In genomic region chr5:150448960-150449490, GRCh38 we compare ENCODE assay signal across 8 cellular contexts. TPM values are rescaled to one million over a fixed set of nuclear protein-coding genes. Genes with fewer than 3 reads are reported as not detected.
DNase-seq lines count a peak whose midpoint lies in the region; ATAC-seq, FAIRE-seq and TF ChIP-seq lines count a peak whose summit lies in the region.

No MANE protein-coding gene starts in this region.

- H4K20me1 ChIP-seq in astrocyte (ENCODE audit: insufficient read depth, low read length), result peaks cover 51% of the 10 kb centered on the region

- H3K4me2 ChIP-seq in A549, result peak overlapping the region; percentile 98
- H3K4me2 ChIP-seq in astrocyte (ENCODE audit: low read length), result peak overlapping the region; percentile 90

- no peak for FAIRE-seq in A549 (lab: Jason Lieb, UNC)
- FAIRE-seq in astrocyte (lab: Jason Lieb, UNC), result no peak

- peak overlapping the region; percentile 98 for H3K9ac ChIP-seq in astrocyte (ENCODE audit: low read length)

- H3K79me2 ChIP-seq in astrocyte (ENCODE audit: insufficient read depth, low read length), result peaks cover 49% of the 10 kb centered on the region

- peak overlapping the region; percentile 92 for H2AFZ ChIP-seq in astrocyte (ENCODE audit: low read depth, low read length)

- TF ChIP-seq CTCF in A549 (IDR thresholded peaks at IDR 0.05) (no peak), astrocyte (IDR thresholded peaks at IDR 0.05; ENCODE audit: insufficient read depth, low read depth, low read length) (no peak), kidney epithelial cell (IDR thresholded peaks at IDR 0.05; ENCODE audit: insufficient read depth, low read length, poor library complexity, severe bottlenecking) (no peak), suprapubic skin (IDR thresholded peaks at IDR 0.05) (no peak)

- DNase-seq in A549 (ENCODE audit: low read depth in 1 of 2, low spot score in 1 of 2), result no peak
- DNase-seq in astrocyte (ENCODE audit: low read depth), result no peak
- no peak for DNase-seq in kidney epithelial cell (ENCODE audit: low read depth)
- DNase-seq in suprapubic skin (ENCODE audit: low spot score in 2 of 2), result no peak
- no peak for DNase-seq in DMS79 (lab: John Stamatoyannopoulos, UW)
- no peak for DNase-seq in GOT3 (lab: John Stamatoyannopoulos, UW)
- DNase-seq in sciatic nerve (ENCODE audit: low spot score), result no peak

- H3K27me3 ChIP-seq in astrocyte (ENCODE audit: insufficient read depth, low read length), result no peaks in the 10 kb centered on the region
- H3K27me3 ChIP-seq in kidney epithelial cell (ENCODE audit: control insufficient read depth, insufficient read depth, low read length), result no peaks in the 10 kb centered on the region
- no peaks in the 10 kb centered on the region for H3K27me3 ChIP-seq in suprapubic skin

- TF ChIP-seq RAD21 in A549 (conservative IDR thresholded peaks at IDR 0.05 in 1 of 2, IDR thresholded peaks at IDR 0.05 in 1 of 2), result no peak

- H3K27ac ChIP-seq in A549 (peak overlapping the region; percentile 96), astrocyte (ENCODE audit: low read depth, low read length) (peak overlapping the region; percentile 99), suprapubic skin (peak overlapping the region; percentile 97)

- TF ChIP-seq POLR2A in A549 (IDR thresholded peaks at IDR 0.05; ENCODE audit: low read length), result no peak
- no peak for TF ChIP-seq POLR2A in suprapubic skin (IDR thresholded peaks at IDR 0.05)

- ATAC-seq in A549 (peak in 1 of 2 experiments; percentile 70; a peak in 4 of 6 replicates), HG03439 (IDR thresholded peaks at IDR 0.05; ENCODE audit: unreplicated experiment) (peak; percentile 7), sciatic nerve (no peak)

- H3K36me3 Mint-ChIP-seq in astrocyte (ENCODE audit: low read depth, unreplicated experiment), result peaks cover 31% of the 10 kb centered on the region

- peak overlapping the region; percentile 78 for H3K4me3 ChIP-seq in A549
- peak overlapping the region; percentile 90 for H3K4me3 ChIP-seq in astrocyte (ENCODE audit: insufficient read depth, low read depth, low read length)
- H3K4me3 ChIP-seq in kidney epithelial cell (ENCODE audit: low read depth, low read length), result peak overlapping the region; percentile 81
- H3K4me3 ChIP-seq in suprapubic skin, result peak overlapping the region; percentile 92

- CTCF ChIA-PET in A549 (lab: Yijun Ruan, JAX), result interaction anchor here (0.7 to 5.1 kb wide), 10 partner anchors 11 to 211 kb away, joined by 3 to 32 read pairs (median 8); no protein-coding TSS in a partner anchor

- H3K9me3 ChIP-seq in A549 (peaks cover 5% of the 10 kb centered on the region; the same call in 2 of the 3 replicates), astrocyte (ENCODE audit: insufficient read depth, low read depth, low read length) (no peaks in the 10 kb centered on the region), suprapubic skin (no peaks in the 10 kb centered on the region)

- intact Hi-C loops in sciatic nerve (cut with DNase I), result no loop called here

- H3K36me3 ChIP-seq in astrocyte (ENCODE audit: insufficient read depth, low read length) (peaks cover 37% of the 10 kb centered on the region), kidney epithelial cell (ENCODE audit: control insufficient read depth, insufficient read depth, low read length) (peaks cover 6% of the 10 kb centered on the region), suprapubic skin (peaks cover 37% of the 10 kb centered on the region)

- WGBS in A549 (ENCODE audit: missing lambda C conversion rate), result under 1% methylated on average over 20 of the region's 30 CpGs
- WGBS in suprapubic skin, result 2% methylated on average over 18 of the region's 30 CpGs

- peak overlapping the region; percentile 99 for H3K4me3 Mint-ChIP-seq in astrocyte (ENCODE audit: unreplicated experiment)

- no peaks in the 10 kb centered on the region for H3K27me3 Mint-ChIP-seq in astrocyte (ENCODE audit: low read depth, unreplicated experiment)

- H3K27ac Mint-ChIP-seq in astrocyte (ENCODE audit: unreplicated experiment), result peak overlapping the region; percentile 100

- TF ChIP-seq EP300 in A549 (IDR thresholded peaks at IDR 0.05), result no peak
- no peak for TF ChIP-seq EP300 in suprapubic skin (IDR thresholded peaks at IDR 0.05)

- peaks cover 33% of the 10 kb centered on the region for H3K4me1 ChIP-seq in A549
- peaks cover 24% of the 10 kb centered on the region for H3K4me1 ChIP-seq in astrocyte (ENCODE audit: insufficient read depth, low read length)
- H3K4me1 ChIP-seq in suprapubic skin, result peaks cover 27% of the 10 kb centered on the region

- peaks cover 2% of the 10 kb centered on the region for H3K9me3 Mint-ChIP-seq in astrocyte (ENCODE audit: unreplicated experiment)

- POLR2A ChIA-PET in A549 (lab: Yijun Ruan, JAX), result interaction anchor here (0.6 to 1.0 kb wide), 4 partner anchors 37 to 310 kb away, joined by 3 read pairs; partner anchors contain the start of gene DCTN4

- H3K4me1 Mint-ChIP-seq in astrocyte (ENCODE audit: low read depth, unreplicated experiment), result peaks cover 32% of the 10 kb centered on the region

TF ChIP-seq in A549, 52 proteins besides CTCF, POLR2A, EP300 and RAD21:
- TF ChIP-seq CHD4 (IDR thresholded peaks at IDR 0.05; ENCODE audit: borderline replicate concordance), result no peak
- TF ChIP-seq KDM5A (IDR thresholded peaks at IDR 0.05), result 0 out of 2 replicates have a peak, but pooled peaks have one; percentile 23
- peak; percentile 57; the same call in 1 of the 2 replicates for TF ChIP-seq TFCP2L1 (CRISPR knock-in tag; IDR thresholded peaks at IDR 0.05)
- TF ChIP-seq PHF8 (IDR thresholded peaks at IDR 0.05; ENCODE audit: borderline replicate concordance, low read depth), result peak; percentile 11; the same call in 1 of the 2 replicates
- 0 out of 2 replicates have a peak, but pooled peaks have one; percentile 14 for TF ChIP-seq TP53 (CRISPR knock-in tag; IDR thresholded peaks at IDR 0.05)
TF ChIP-seq in A549: peak in this region for 4.

RNA-seq across cellular contexts. Expression of gene RPS14, which starts 0.5 kb away (rescaled TPM):
- polyA plus RNA-seq in A549 (2011; rRNA removed) (3,799 and 4,312 TPM in 2 replicates), A549 (2017; fragmentation: RNase III; extraction: RNeasy Plus Mini Kit Qiagen cat#74134 plus additional on column Dnase treatment) (3,127 to 3,794 TPM (median 3,716 TPM) in 3 replicates)
- polyA plus RNA-seq in A549 (2012; cell fraction: cytosol; rRNA removed), result 5,803 and 7,483 TPM in 2 replicates
- 1,682 and 2,988 TPM in 2 replicates for polyA plus RNA-seq in A549 (2012; cell fraction: nucleus; rRNA removed)
- polyA minus RNA-seq in A549 (2011; rRNA and poly(A)+ RNA removed), result 949 and 1,168 TPM in 2 replicates
- total RNA-seq in astrocyte (1,823 and 2,054 TPM in 2 replicates), kidney epithelial cell (3,131 and 3,855 TPM in 2 replicates), suprapubic skin (1,000 to 10,000 TPM; 1,684 to 3,537 (median 3,314) TPM), sciatic nerve (1,412 TPM)

RNA-seq across cellular contexts. Expression of gene CD74, which starts 36.3 kb away (rescaled TPM):
- polyA plus RNA-seq in A549 (2011; rRNA removed), result not detected in 2 replicates
- 0.06 and 0.19 TPM in 2 replicates for polyA plus RNA-seq in A549 (2012; cell fraction: cytosol; rRNA removed)
- polyA plus RNA-seq in A549 (2012; cell fraction: nucleus; rRNA removed), result 0.11 TPM in 1 of 2 replicates, not detected in the other
- not detected in 3 replicates for polyA plus RNA-seq in A549 (2017; fragmentation: RNase III; extraction: RNeasy Plus Mini Kit Qiagen cat#74134 plus additional on column Dnase treatment)
- polyA minus RNA-seq in A549 (2011; rRNA and poly(A)+ RNA removed), result not detected in 2 replicates
- 9.1 and 15.7 TPM in 2 replicates for total RNA-seq in astrocyte
- total RNA-seq in kidney epithelial cell, result 119 and 126 TPM in 2 replicates
- total RNA-seq in suprapubic skin, result 1,000 to 10,000 TPM in 1 of 4 donors, 100 to 1,000 TPM in 3; 433 to 1,002 (median 776) TPM
- 989 TPM for total RNA-seq in sciatic nerve

RNA-seq across cellular contexts. Expression of gene NDST1, which starts 58.9 kb away (rescaled TPM):
- polyA plus RNA-seq in A549 (2011; rRNA removed) (24.4 and 27.7 TPM in 2 replicates), A549 (2017; fragmentation: RNase III; extraction: RNeasy Plus Mini Kit Qiagen cat#74134 plus additional on column Dnase treatment) (50.8 to 59.7 TPM (median 55.8 TPM) in 3 replicates)
- 28.2 and 45.6 TPM in 2 replicates for polyA plus RNA-seq in A549 (2012; cell fraction: cytosol; rRNA removed)
- polyA plus RNA-seq in A549 (2012; cell fraction: nucleus; rRNA removed), result 70.2 and 91.2 TPM in 2 replicates
- 37.2 and 50.7 TPM in 2 replicates for polyA minus RNA-seq in A549 (2011; rRNA and poly(A)+ RNA removed)
- total RNA-seq in astrocyte (293 and 321 TPM in 2 replicates), kidney epithelial cell (155 and 192 TPM in 2 replicates), suprapubic skin (100 to 1,000 TPM in 3 of 4 donors, 10 to 100 TPM in 1; 94.6 to 157 (median 134) TPM), sciatic nerve (109 TPM)
